7 cellular contexts compared by ENCODE assay signal in genomic region chr2:85134255-85135065, GRCh38. TPM values are rescaled to one million over a fixed set of nuclear protein-coding genes. Genes with fewer than 3 reads are reported as not detected.
DNase-seq lines count a peak whose midpoint lies in the region; ATAC-seq and TF ChIP-seq lines count a peak whose summit lies in the region.

No MANE protein-coding gene starts in this region.

- H3K27me3 ChIP-seq in brain microvascular endothelial cell (replicated peaks): no peaks in the 10 kb centered on the region
- no peaks in the 10 kb centered on the region for H3K27me3 ChIP-seq in Karpas-422 (ENCODE audit: low read length)

- peak overlapping the region; percentile 68 to 86 (median 76) for H3K4me3 Mint-ChIP-seq in IgD-negative memory B cell
- H3K4me3 Mint-ChIP-seq in stimulated activated naive B cell treated with anti-CD40 and anti-IgM and Interleukin-4, amounts not matched to agents 10 μg/mL and 1 μg/mL and 100 μg/mL, for 72 hours: peak overlapping the region; percentile 29 to 74

- no peaks in the 10 kb centered on the region for H3K36me3 Mint-ChIP-seq in IgD-negative memory B cell
- no peaks in the 10 kb centered on the region for H3K36me3 Mint-ChIP-seq in stimulated activated naive B cell treated with anti-CD40 and anti-IgM and Interleukin-4, amounts not matched to agents 10 μg/mL and 1 μg/mL and 100 μg/mL, for 72 hours

- peak overlapping the region in 1 of 3 donors; percentile 39 for H3K27ac Mint-ChIP-seq in IgD-negative memory B cell
- H3K27ac Mint-ChIP-seq in stimulated activated naive B cell treated with anti-CD40 and anti-IgM and Interleukin-4, amounts not matched to agents 10 μg/mL and 1 μg/mL and 100 μg/mL, for 72 hours: peak overlapping the region; percentile 31

- no peak overlapping the region for H3K4me2 ChIP-seq in Karpas-422 (ENCODE audit: low read depth, low read length, poor library complexity, severe bottlenecking)

- H3K27me3 Mint-ChIP-seq in IgD-negative memory B cell: peaks cover 47% of the 10 kb centered on the region
- peaks cover 41 to 57% of the 10 kb centered on the region in 2 donors for H3K27me3 Mint-ChIP-seq in stimulated activated naive B cell treated with anti-CD40 and anti-IgM and Interleukin-4, amounts not matched to agents 10 μg/mL and 1 μg/mL and 100 μg/mL, for 72 hours

- H3K4me1 ChIP-seq in Karpas-422 (ENCODE audit: low read length): no peaks in the 10 kb centered on the region

- H3K9me2 ChIP-seq in Karpas-422 (replicated peaks; ENCODE audit: insufficient read depth, low read length): no peaks in the 10 kb centered on the region

- no peaks in the 10 kb centered on the region for H3K9me3 Mint-ChIP-seq in IgD-negative memory B cell
- H3K9me3 Mint-ChIP-seq in stimulated activated naive B cell treated with anti-CD40 and anti-IgM and Interleukin-4, amounts not matched to agents 10 μg/mL and 1 μg/mL and 100 μg/mL, for 72 hours: no peaks in the 10 kb centered on the region

- H3K4me1 Mint-ChIP-seq in IgD-negative memory B cell: peaks cover 2 to 13% (median 10%) of the 10 kb centered on the region in 3 donors
- H3K4me1 Mint-ChIP-seq in stimulated activated naive B cell treated with anti-CD40 and anti-IgM and Interleukin-4, amounts not matched to agents 10 μg/mL and 1 μg/mL and 100 μg/mL, for 72 hours: peaks cover 4 to 14% of the 10 kb centered on the region in 2 donors

- TF ChIP-seq CTCF in brain microvascular endothelial cell (IDR thresholded peaks at IDR 0.05; ENCODE audit: low read depth, low read length, missing control alignments): peak; percentile 2

- no peak overlapping the region for H2AFZ ChIP-seq in Karpas-422 (ENCODE audit: low read length)

- in situ Hi-C loops in brain microvascular endothelial cell (cut with HindIII; ENCODE audit: low pct_ligation_motif_present, low sequenced_read_pairs): no loop called here

- DNase-seq in brain microvascular endothelial cell (no peak), iris pigment epithelial cell (ENCODE audit: low read depth) (peak; percentile 64), CD1c-positive myeloid dendritic cell (ENCODE audit: extremely low spot score) (no peak), Karpas-422 (no peak)
- no peak for DNase-seq in stimulated activated naive B cell treated with anti-CD40 and anti-IgM and Interleukin-4, amounts not matched to agents 10 μg/mL and 1 μg/mL and 100 μg/mL, for 72 hours

- no peak overlapping the region for H3K9ac ChIP-seq in Karpas-422 (ENCODE audit: low read length)

- H4K20me1 ChIP-seq in Karpas-422 (ENCODE audit: insufficient read depth, low read depth, low read length): no peaks in the 10 kb centered on the region

- H3K27ac ChIP-seq in brain microvascular endothelial cell (no peak overlapping the region), Karpas-422 (ENCODE audit: low read length) (no peak overlapping the region)

- ATAC-seq in stimulated activated naive B cell treated with anti-CD40 and anti-IgM and Interleukin-4, amounts not matched to agents 10 μg/mL and 1 μg/mL and 100 μg/mL, for 72 hours (replicated peaks): no peak
- no peak for ATAC-seq in GM21786 (IDR thresholded peaks at IDR 0.05; ENCODE audit: unreplicated experiment)

- H3K4me3 ChIP-seq in brain microvascular endothelial cell (ENCODE audit: low read depth, low read length) (peak overlapping the region; percentile 73), Karpas-422 (ENCODE audit: low read length) (no peak overlapping the region)

- no peaks in the 10 kb centered on the region for H3K79me2 ChIP-seq in Karpas-422 (ENCODE audit: low read length)

- no peaks in the 10 kb centered on the region for H3K9me3 ChIP-seq in Karpas-422 (ENCODE audit: low read length)

- H3K36me3 ChIP-seq in brain microvascular endothelial cell (replicated peaks) (no peaks in the 10 kb centered on the region), Karpas-422 (ENCODE audit: insufficient read depth, low read length) (no peaks in the 10 kb centered on the region)

RNA-seq across cellular contexts. Expression of gene TCF7L1, which starts 1.3 kb away (rescaled TPM):
- 1.0 TPM for polyA plus RNA-seq in IgD-negative memory B cell
- total RNA-seq in Karpas-422 (2014; rRNA removed; shearing (Covaris generic); ENCODE audit: low replicate concordance): not detected in 2 replicates
